9 cellular contexts compared by ENCODE assay signal in the genomic region with DNA sequence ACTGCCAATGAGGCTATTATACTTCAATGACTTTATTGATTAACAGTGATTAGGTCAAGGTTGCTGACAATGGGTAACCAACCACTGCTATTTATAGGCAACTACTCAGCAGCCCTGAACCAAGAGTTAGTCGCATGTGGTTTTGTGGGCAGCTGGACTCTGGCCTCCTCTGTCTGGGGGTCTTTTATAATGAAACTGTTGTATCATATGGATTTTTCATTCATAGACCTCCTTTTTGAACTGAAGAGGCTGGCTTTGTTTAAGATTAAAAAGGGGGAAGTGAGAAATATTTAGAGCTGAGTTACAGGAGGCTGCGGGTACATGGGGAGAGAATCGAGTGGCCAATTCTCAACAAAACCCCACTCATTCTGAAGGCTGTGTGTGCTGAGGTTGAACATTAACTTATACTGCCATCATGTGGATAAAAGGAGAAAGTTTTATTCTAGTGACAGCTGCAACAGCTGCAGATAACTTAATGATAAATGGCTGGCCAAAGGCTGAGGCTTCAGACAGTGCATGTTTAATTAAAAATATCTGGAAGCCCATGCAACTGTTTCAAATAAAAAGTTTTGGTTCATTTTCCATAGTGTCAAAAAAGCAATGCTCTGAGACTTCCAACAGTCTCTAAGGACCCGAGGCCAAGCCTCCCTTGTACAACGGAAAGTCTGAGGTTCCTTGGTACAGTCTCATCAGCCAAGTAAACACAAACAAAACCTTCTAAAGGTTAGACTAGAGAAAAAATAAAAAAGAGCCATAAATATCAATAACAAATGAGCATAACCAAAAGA.
DNase-seq lines count a peak whose midpoint lies in the region; ATAC-seq, FAIRE-seq and TF ChIP-seq lines count a peak whose summit lies in the region.
"Had no signal": no experiment of that assay in that cellular context is flagged by ENCODE, and none has a peak within 500 bp of the region (broad histone marks: within the 10 kb centered on the region; RNA-seq: fewer than 3 reads in every experiment).

No MANE protein-coding gene starts in this region.

- H2AFZ ChIP-seq in Loucy (ENCODE audit: low read length), result no peak overlapping the region

- H3K36me3 Mint-ChIP-seq in HFFc6 (ENCODE audit: low read depth), result peaks cover 9% of the 10 kb centered on the region
- H3K36me3 Mint-ChIP-seq in activated CD4-positive, alpha-beta T cell treated with anti-CD3 and anti-CD28 coated beads for 36 hours (ENCODE audit: low read depth), result no peaks in the 10 kb centered on the region
- no peaks in the 10 kb centered on the region for H3K36me3 Mint-ChIP-seq in CD4-positive, alpha-beta memory T cell

- no peaks in the 10 kb centered on the region; the same call in 1 of the 2 replicates for H3K9me3 Mint-ChIP-seq in HFFc6
- H3K9me3 Mint-ChIP-seq in activated CD4-positive, alpha-beta T cell treated with anti-CD3 and anti-CD28 coated beads for 36 hours (ENCODE audit: low read depth), result peaks cover 9% of the 10 kb centered on the region
- peaks cover 0 to 15% (median 8%) of the 10 kb centered on the region in 8 donors for H3K9me3 Mint-ChIP-seq in CD4-positive, alpha-beta memory T cell

- no peaks in the 10 kb centered on the region for H3K36me3 ChIP-seq in Loucy (ENCODE audit: insufficient read depth, low read length)
- H3K36me3 ChIP-seq in CD4-positive, alpha-beta memory T cell (ENCODE audit: insufficient read depth, low read length), result no peaks in the 10 kb centered on the region

- no peaks in the 10 kb centered on the region for H4K20me1 ChIP-seq in Loucy (ENCODE audit: insufficient read depth, low read length, poor library complexity, severe bottlenecking)

- H3K9me3 ChIP-seq in Loucy (ENCODE audit: insufficient read depth, low read depth, low read length), result no peaks in the 10 kb centered on the region
- no peaks in the 10 kb centered on the region for H3K9me3 ChIP-seq in CD4-positive, alpha-beta memory T cell (ENCODE audit: control insufficient read depth in 1 of 2, low read length in 2 of 2)

- no peaks in the 10 kb centered on the region for H3K9me2 ChIP-seq in Loucy (replicated peaks; ENCODE audit: low read depth, low read length)

- H3K27me3 ChIP-seq in Loucy (ENCODE audit: insufficient read depth, low read length, poor library complexity, severe bottlenecking), result no peaks in the 10 kb centered on the region
- no peaks in the 10 kb centered on the region for H3K27me3 ChIP-seq in CD4-positive, alpha-beta memory T cell (ENCODE audit: insufficient read depth, low read length)

- no peaks in the 10 kb centered on the region; the same call in 1 of the 2 replicates for H3K27me3 Mint-ChIP-seq in HFFc6 (ENCODE audit: insufficient read depth)
- no peaks in the 10 kb centered on the region for H3K27me3 Mint-ChIP-seq in activated CD4-positive, alpha-beta T cell treated with anti-CD3 and anti-CD28 coated beads for 36 hours
- H3K27me3 Mint-ChIP-seq in CD4-positive, alpha-beta memory T cell, result no peaks in the 10 kb centered on the region

- H3K4me1 Mint-ChIP-seq in HFFc6 (ENCODE audit: low read depth), result peaks cover 86% of the 10 kb centered on the region
- no peaks in the 10 kb centered on the region for H3K4me1 Mint-ChIP-seq in activated CD4-positive, alpha-beta T cell treated with anti-CD3 and anti-CD28 coated beads for 36 hours
- no peaks in the 10 kb centered on the region for H3K4me1 Mint-ChIP-seq in CD4-positive, alpha-beta memory T cell

- H3K4me1 ChIP-seq in Loucy (ENCODE audit: insufficient read depth, low read length, poor library complexity, severe bottlenecking), result no peaks in the 10 kb centered on the region
- no peaks in the 10 kb centered on the region for H3K4me1 ChIP-seq in CD4-positive, alpha-beta memory T cell (ENCODE audit: insufficient read depth, low read length)

- CTCF ChIA-PET in activated CD4-positive, alpha-beta T cell treated with anti-CD3 and anti-CD28 coated beads for 36 hours (lab: Charles Lee), result no interaction called here
- CTCF ChIA-PET in CD4-positive, alpha-beta memory T cell (lab: Charles Lee; ENCODE audit: partially characterized antibody), result no interaction called here

- no peaks in the 10 kb centered on the region for H3F3A ChIP-seq in Loucy (ENCODE audit: low read depth)

- peak; percentile 86 for TF ChIP-seq CTCF in HFFc6 (IDR thresholded peaks at IDR 0.05)
- peak; percentile 67 for TF ChIP-seq CTCF in Loucy (conservative IDR thresholded peaks at IDR 0.05; ENCODE audit: low read length)
- peak; percentile 75 for TF ChIP-seq CTCF in VCaP (conservative IDR thresholded peaks at IDR 0.05)

- DNase-seq in A172 (ENCODE audit: low spot score) (peak; percentile 55), GM12892 (ENCODE audit: insufficient read length) (no peak), HFFc6 (peak; percentile 68), left lobe of liver (ENCODE audit: low spot score) (no peak)
- no peak for DNase-seq in activated CD4-positive, alpha-beta T cell treated with anti-CD3 and anti-CD28 coated beads for 36 hours
- no peak for DNase-seq in CD4-positive, alpha-beta memory T cell

- intact Hi-C loops in activated CD4-positive, alpha-beta T cell treated with anti-CD3 and anti-CD28 coated beads for 36 hours (cut with DNase I, micrococcal nuclease), result loop anchor here in 1 of 2 experiments (2.0 kb wide), 1 partner anchor 1635 kb away; no protein-coding TSS in a partner anchor
- intact Hi-C loops in CD4-positive, alpha-beta memory T cell (cut with micrococcal nuclease), result no loop called here

- POLR2A ChIA-PET in activated CD4-positive, alpha-beta T cell treated with anti-CD3 and anti-CD28 coated beads for 36 hours (lab: Charles Lee), result no interaction called here
- POLR2A ChIA-PET in CD4-positive, alpha-beta memory T cell (lab: Charles Lee; ENCODE audit: partially characterized antibody), result no interaction called here

- ATAC-seq in left lobe of liver, result peak; percentile 91
- no peak for ATAC-seq in activated CD4-positive, alpha-beta T cell treated with anti-CD3 and anti-CD28 coated beads for 36 hours

- peak; percentile 70 for FAIRE-seq in GM12892 (lab: Jason Lieb, UNC)

- H3K79me2 ChIP-seq in Loucy (ENCODE audit: insufficient read depth, low read length), result no peaks in the 10 kb centered on the region

- H3K4me2 ChIP-seq in Loucy (ENCODE audit: low read depth, low read length, poor library complexity, severe bottlenecking), result no peak overlapping the region

- no peak overlapping the region for H3K4me3 ChIP-seq in Loucy (ENCODE audit: low read length, poor library complexity, severe bottlenecking)
- no peak overlapping the region for H3K4me3 ChIP-seq in CD4-positive, alpha-beta memory T cell (ENCODE audit: low read length in 2 of 2)

- H3K27ac Mint-ChIP-seq in HFFc6, result peak overlapping the region; percentile 64
- no peak overlapping the region for H3K27ac Mint-ChIP-seq in activated CD4-positive, alpha-beta T cell treated with anti-CD3 and anti-CD28 coated beads for 36 hours
- H3K27ac Mint-ChIP-seq in CD4-positive, alpha-beta memory T cell, result no peak overlapping the region

- H3K27ac ChIP-seq in VCaP, result no peak overlapping the region
- no peak overlapping the region for H3K27ac ChIP-seq in CD4-positive, alpha-beta memory T cell (ENCODE audit: low read depth, low read length)
- H3K27ac ChIP-seq: HL-60 had no signal

- no peak for TF ChIP-seq POLR2A in GM12892 (IDR thresholded peaks at IDR 0.05; ENCODE audit: low read depth, low read length)

- peak overlapping the region; percentile 31; the same call in 1 of the 2 replicates for H3K4me3 Mint-ChIP-seq in HFFc6
- no peak overlapping the region for H3K4me3 Mint-ChIP-seq in activated CD4-positive, alpha-beta T cell treated with anti-CD3 and anti-CD28 coated beads for 36 hours
- no peak overlapping the region for H3K4me3 Mint-ChIP-seq in CD4-positive, alpha-beta memory T cell

- H3K9ac ChIP-seq in Loucy (ENCODE audit: low read depth, low read length, poor library complexity, severe bottlenecking), result no peak overlapping the region

Comparison
In these comparisons a context has a peak if more than half of its experiments do, and no peak if none do; other contexts are left out.
1. DNase-seq: peak in A172 (single experiment) and HFFc6 (single experiment); none in GM12892 (single experiment), left lobe of liver (single experiment), activated CD4-positive, alpha-beta T cell treated with anti-CD3 and anti-CD28 coated beads for 36 hours (single experiment) and CD4-positive, alpha-beta memory T cell (0 of 5).
2. Peak in every context shown above with its lines, with median percentiles within 50 percentile points of each other: CTCF ChIP-seq.